In genomic region chr13:95250961-95251360, GRCh38 we compare ENCODE assay signal across 19 cellular contexts. TPM values are rescaled to one million over a fixed set of nuclear protein-coding genes. Genes with fewer than 3 reads are reported as not detected.
DNase-seq lines count a peak whose midpoint lies in the region; ATAC-seq and TF ChIP-seq lines count a peak whose summit lies in the region.
"Had no signal": no experiment of that assay in that cellular context is flagged by ENCODE, and none has a peak within 500 bp of the region (broad histone marks: within the 10 kb centered on the region; RNA-seq: fewer than 3 reads in every experiment).

No MANE protein-coding gene starts in this region.

- H3K27ac ChIP-seq in SJCRH30: peak overlapping the region; percentile 2; the same call in 1 of the 2 replicates
- H3K27ac ChIP-seq in SK-N-SH (ENCODE audit: low read depth in 2 of 2, low read length in 1 of 2): no peak overlapping the region
- no peak overlapping the region for H3K27ac ChIP-seq in sigmoid colon
- H3K27ac ChIP-seq: left lung, transverse colon had no signal

- CTCF ChIA-PET in SK-N-SH (lab: Yijun Ruan, JAX): interaction anchor here (1.1 kb wide), 1 partner anchor 10 kb away, joined by 3 read pairs; no protein-coding TSS in a partner anchor
- CTCF ChIA-PET in activated CD4-positive, alpha-beta memory T cell treated with anti-CD3 and anti-CD28 coated beads for 36 hours (lab: Charles Lee): no interaction called here

- peaks cover 2% of the 10 kb centered on the region for H3K4me1 Mint-ChIP-seq in activated CD4-positive, alpha-beta memory T cell treated with anti-CD3 and anti-CD28 coated beads for 36 hours (ENCODE audit: low read depth)

- ATAC-seq in GM18502 (IDR thresholded peaks at IDR 0.05; ENCODE audit: poor library complexity, unreplicated experiment) (peak; percentile 47), GM21381 (IDR thresholded peaks at IDR 0.05; ENCODE audit: unreplicated experiment) (peak; percentile 47), HG02852 (IDR thresholded peaks at IDR 0.05; ENCODE audit: unreplicated experiment) (peak; percentile 44)
- ATAC-seq: activated CD8-positive, alpha-beta T cell treated with anti-CD3 and anti-CD28 coated beads, Interleukin-2, amount 10 ng/mL, durations not matched to agents 7 days and 5 days; CD8-positive, alpha-beta T cell; left lung; SK-N-SH treated with all-trans-retinoic acid at 6 μM for 48 hours had no signal

- TF ChIP-seq CTCF in SK-N-SH (IDR thresholded peaks at IDR 0.05) (no peak), sigmoid colon (IDR thresholded peaks at IDR 0.05) (no peak)

- peaks cover 2% of the 10 kb centered on the region; the same call in 1 of the 2 replicates for H3K36me3 ChIP-seq in SJCRH30
- H3K36me3 ChIP-seq in SK-N-SH (replicated peaks in 1 of 2; ENCODE audit: control insufficient read depth in 1 of 2, insufficient read depth in 2 of 2, low read length in 1 of 2): no peaks in the 10 kb centered on the region
- peaks cover 0 to 16% (median 5%) of the 10 kb centered on the region in 4 donors for H3K36me3 ChIP-seq in sigmoid colon

- no peaks in the 10 kb centered on the region for H4K20me1 ChIP-seq in SK-N-SH (ENCODE audit: insufficient read depth)

- no peaks in the 10 kb centered on the region for H3K9me2 ChIP-seq in SK-N-SH

- TF ChIP-seq EP300 in SK-N-SH (IDR thresholded peaks at IDR 0.05; ENCODE audit: borderline replicate concordance in 1 of 2, low read depth in 1 of 2, low read length in 1 of 2) (no peak), sigmoid colon (IDR thresholded peaks at IDR 0.05) (no peak)

- no peak for TF ChIP-seq POLR2A in sigmoid colon (IDR thresholded peaks at IDR 0.05)

- peaks cover 12% of the 10 kb centered on the region for H3K36me3 Mint-ChIP-seq in activated CD4-positive, alpha-beta memory T cell treated with anti-CD3 and anti-CD28 coated beads for 36 hours

- intact Hi-C loops in activated CD4-positive, alpha-beta memory T cell treated with anti-CD3 and anti-CD28 coated beads for 36 hours (cut with micrococcal nuclease): no loop called here
- intact Hi-C loops in sigmoid colon (cut with DNase I): no loop called here

- WGBS in SK-N-SH (ENCODE audit: low lambda C conversion rate): 100% methylated on average over 1 of the region's 1 CpG
- WGBS in sigmoid colon, 2 donors: 90 to 96% methylated on average over 1 of the region's 1 CpG

- no peaks in the 10 kb centered on the region for H3F3A ChIP-seq in SK-N-SH (replicated peaks; ENCODE audit: insufficient read depth)

- no peaks in the 10 kb centered on the region for H3K27me3 ChIP-seq in SJCRH30
- H3K27me3 ChIP-seq in SK-N-SH (ENCODE audit: insufficient read depth): no peaks in the 10 kb centered on the region
- no peaks in the 10 kb centered on the region for H3K27me3 ChIP-seq in sigmoid colon
- H3K27me3 ChIP-seq: left lung, transverse colon had no signal

- H3K79me2 ChIP-seq in SK-N-SH (ENCODE audit: insufficient read depth): peaks cover 6% of the 10 kb centered on the region; the same call in 1 of the 2 replicates

- H3K4me3 Mint-ChIP-seq in activated CD4-positive, alpha-beta memory T cell treated with anti-CD3 and anti-CD28 coated beads for 36 hours: no peak overlapping the region
- H3K4me3 Mint-ChIP-seq: activated CD8-positive, alpha-beta T cell treated with anti-CD3 and anti-CD28 coated beads, Interleukin-2, amount 10 ng/mL, durations not matched to agents 7 days and 5 days; CD8-positive, alpha-beta T cell had no signal

- no peaks in the 10 kb centered on the region for H3K9me3 Mint-ChIP-seq in activated CD4-positive, alpha-beta memory T cell treated with anti-CD3 and anti-CD28 coated beads for 36 hours
- H3K9me3 Mint-ChIP-seq: CD8-positive, alpha-beta T cell had no signal

- no peak overlapping the region for H2AFZ ChIP-seq in SK-N-SH (ENCODE audit: low read depth)

- no peaks in the 10 kb centered on the region for H3K27me3 Mint-ChIP-seq in activated CD4-positive, alpha-beta memory T cell treated with anti-CD3 and anti-CD28 coated beads for 36 hours

- DNase-seq in SJCRH30 (no peak), NCI-H345 (lab: John Stamatoyannopoulos, UW) (no peak), SK-N-SH (no peak), sigmoid colon (no peak)
- no peak for DNase-seq in activated CD4-positive, alpha-beta memory T cell treated with anti-CD3 and anti-CD28 coated beads for 36 hours
- DNase-seq: ACHN; activated CD8-positive, alpha-beta T cell treated with anti-CD3 and anti-CD28 coated beads, Interleukin-2, amount 10 ng/mL, durations not matched to agents 7 days and 5 days; CD8-positive, alpha-beta T cell; foreskin fibroblast; HCEC 1CT; left lung; NCI-H2029 treated with DMSO at 0.1 percent for 48 hours; NCI-H524; stimulated activated CD4-positive, alpha-beta T cell treated with anti-CD3 and anti-CD28 coated beads, Interleukin-4, amount 100 ng/mL, for 4 hours; transverse colon had no signal

- H3K4me1 ChIP-seq in SJCRH30: peaks cover 38% of the 10 kb centered on the region
- peaks cover 0 to 10% of the 10 kb centered on the region in 2 experiments; a peak in 1 of 4 replicates for H3K4me1 ChIP-seq in SK-N-SH (ENCODE audit: control insufficient read depth in 1 of 2, insufficient read depth in 2 of 2, low read depth in 1 of 2, low read length in 1 of 2)
- peaks cover 0 to 6% (median 4%) of the 10 kb centered on the region in 4 donors for H3K4me1 ChIP-seq in sigmoid colon

- H3K9me3 ChIP-seq in SJCRH30 (replicated peaks) (no peaks in the 10 kb centered on the region), SK-N-SH (no peaks in the 10 kb centered on the region), sigmoid colon (no peaks in the 10 kb centered on the region)
- H3K9me3 ChIP-seq: left lung, transverse colon had no signal

- no peak overlapping the region for H3K4me3 ChIP-seq in SJCRH30
- no peak overlapping the region for H3K4me3 ChIP-seq in SK-N-SH (ENCODE audit: low read depth in 2 of 2, low read length in 1 of 2)
- H3K4me3 ChIP-seq in sigmoid colon: no peak overlapping the region
- H3K4me3 ChIP-seq: left lung, transverse colon had no signal

- H3K9ac ChIP-seq in SK-N-SH: no peak overlapping the region

- POLR2A ChIA-PET in SK-N-SH (lab: Yijun Ruan, JAX): no interaction called here
- POLR2A ChIA-PET in activated CD4-positive, alpha-beta memory T cell treated with anti-CD3 and anti-CD28 coated beads for 36 hours (lab: Charles Lee): no interaction called here

- TF ChIP-seq RAD21 in SK-N-SH (IDR thresholded peaks at IDR 0.05; ENCODE audit: low read length): no peak

- no peak overlapping the region for H3K4me2 ChIP-seq in SK-N-SH

- H3K27ac Mint-ChIP-seq in activated CD4-positive, alpha-beta memory T cell treated with anti-CD3 and anti-CD28 coated beads for 36 hours: no peak overlapping the region
- H3K27ac Mint-ChIP-seq: activated CD8-positive, alpha-beta T cell treated with anti-CD3 and anti-CD28 coated beads, Interleukin-2, amount 10 ng/mL, durations not matched to agents 7 days and 5 days; CD8-positive, alpha-beta T cell had no signal

TF ChIP-seq in SK-N-SH, 30 proteins besides CTCF, POLR2A, EP300 and RAD21:
- TF ChIP-seq USF1 (IDR thresholded peaks at IDR 0.05; ENCODE audit: borderline replicate concordance, low read depth) (no peak), RCOR1 (IDR thresholded peaks at IDR 0.05; ENCODE audit: low read length) (no peak)

RNA-seq across cellular contexts. Expression of gene ABCC4, which starts 50.3 kb away (rescaled TPM):
- total RNA-seq in SJCRH30 (2014; rRNA removed; shearing (Covaris generic)): 24.1 and 25.7 TPM in 2 replicates
- polyA plus RNA-seq in SK-N-SH (2012; rRNA removed) (7.8 and 10.3 TPM in 2 replicates), sigmoid colon (1 to 10 TPM; 1.2 to 5.7 (median 4.2) TPM)
- polyA plus RNA-seq in SK-N-SH (2012; cell fraction: cytosol; rRNA removed): 11.5 TPM in 2 replicates
- polyA plus RNA-seq in SK-N-SH (2012; cell fraction: nucleus; rRNA removed): 6.4 and 13.5 TPM in 2 replicates
- 1 to 10 TPM; 6.9 to 8.7 TPM for total RNA-seq in activated CD4-positive, alpha-beta memory T cell treated with anti-CD3 and anti-CD28 coated beads for 36 hours
- total RNA-seq in sigmoid colon: 10 to 100 TPM; 24.3 to 56.3 (median 43.1) TPM
